30 cellular contexts compared by ENCODE assay signal in the genomic region with DNA sequence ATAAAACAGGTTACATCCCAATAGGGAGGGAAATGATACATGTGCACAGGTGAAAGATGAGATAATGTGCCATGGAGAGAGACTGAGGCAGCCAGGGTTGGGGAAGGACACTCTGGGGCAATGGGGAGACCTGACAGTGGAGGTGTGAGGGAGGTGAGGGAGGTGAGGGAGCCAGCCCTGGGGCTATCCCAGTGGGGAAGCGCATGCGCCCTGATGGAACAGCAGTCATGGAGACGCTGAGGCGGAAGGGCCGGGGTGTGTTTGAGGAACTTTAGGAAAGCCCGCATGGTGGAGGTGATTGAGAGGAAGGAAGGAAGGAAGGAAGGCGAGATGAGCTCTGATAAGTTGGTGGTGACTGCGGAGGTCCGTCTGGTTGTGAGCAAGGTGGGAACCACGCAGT.
"Had no signal": no experiment of that assay in that cellular context is flagged by ENCODE, and none has a peak within 500 bp of the region (broad histone marks: within the 10 kb centered on the region; RNA-seq: fewer than 3 reads in every experiment).

No MANE protein-coding gene starts in this region.

- H3K27ac Mint-ChIP-seq: activated CD4-positive, alpha-beta T cell treated with anti-CD3 and anti-CD28 coated beads, Interleukin-2, amount 10 ng/mL, durations not matched to agents 24 days and 14 days; activated CD8-positive, alpha-beta T cell treated with anti-CD3 and anti-CD28 coated beads for 36 hours; activated naive CD4-positive, alpha-beta T cell treated with anti-CD3 and anti-CD28 coated beads, Interleukin-2, amount 50 U/mL, for 24 hours; activated naive CD8-positive, alpha-beta T cell treated with anti-CD3 and anti-CD28 coated beads, Interleukin-2, amount 10 ng/mL, durations not matched to agents 7 days and 5 days; activated T-cell treated with anti-CD3 and anti-CD28 coated beads, Interleukin-2, amount 50 U/mL, for 72 hours; activated T-helper 2 cell treated with anti-CD3 and anti-CD28 coated beads, Interferon-gamma antibody, Interleukin-2, Interleukin-4, amounts not matched to agents 10 μg/mL and 5 μg/mL and 100 μg/mL, durations not matched to agents 14 hours and 24 hours and 36 hours had no signal

- H3K4me3 ChIP-seq: ascending aorta, cardiac muscle cell had no signal

- H3K27me3 ChIP-seq: ascending aorta, cardiac muscle cell had no signal

- H3K9me3 Mint-ChIP-seq: activated CD4-positive, alpha-beta T cell treated with anti-CD3 and anti-CD28 coated beads, Interleukin-2, amount 10 ng/mL, durations not matched to agents 24 days and 14 days; activated naive CD4-positive, alpha-beta T cell treated with anti-CD3 and anti-CD28 coated beads, Interleukin-2, amount 50 U/mL, for 24 hours; T-cell had no signal

- H3K4me3 Mint-ChIP-seq: activated CD4-positive, alpha-beta T cell treated with anti-CD3 and anti-CD28 coated beads, Interleukin-2, amount 10 ng/mL, durations not matched to agents 24 days and 14 days; activated CD8-positive, alpha-beta T cell treated with anti-CD3 and anti-CD28 coated beads for 36 hours; activated naive CD4-positive, alpha-beta T cell treated with anti-CD3 and anti-CD28 coated beads, Interleukin-2, amount 50 U/mL, for 24 hours; activated naive CD8-positive, alpha-beta T cell treated with anti-CD3 and anti-CD28 coated beads, Interleukin-2, amount 10 ng/mL, durations not matched to agents 7 days and 5 days; activated T-cell treated with anti-CD3 and anti-CD28 coated beads, Interleukin-2, amount 50 U/mL, for 72 hours; T-cell; T-helper 17 cell had no signal

- H3K27me3 Mint-ChIP-seq: activated CD4-positive, alpha-beta T cell treated with anti-CD3 and anti-CD28 coated beads, Interleukin-2, amount 10 ng/mL, durations not matched to agents 24 days and 14 days had no signal

- DNase-seq: activated CD4-positive, alpha-beta T cell treated with anti-CD3 and anti-CD28 coated beads, Interleukin-2, amount 10 ng/mL, durations not matched to agents 24 days and 14 days; activated CD4-positive, alpha-beta T cell treated with anti-CD3 and anti-CD28 coated beads, Interleukin-2, amount 50 U/mL, for 4 hours; activated CD8-positive, alpha-beta T cell treated with anti-CD3 and anti-CD28 coated beads for 36 hours; activated gamma-delta T cell; activated naive CD4-positive, alpha-beta T cell treated with Interleukin-2 at 50 U/mL for 16 hours; activated naive CD8-positive, alpha-beta T cell treated with anti-CD3 and anti-CD28 coated beads, Interleukin-2, amount 10 ng/mL, durations not matched to agents 7 days and 5 days; activated T-cell treated with anti-CD3 and anti-CD28 coated beads, Interleukin-2, amount 50 U/mL, for 1 hour; activated T-cell treated with anti-CD3 and anti-CD28 coated beads, Interleukin-2, amount 50 U/mL, for 72 hours; amygdala; Karpas-422; KBM-7; NCI-H1105; NCI-H1417 treated with DMSO at 0.1 percent for 48 hours; NCI-H1930; NCI-H2081 treated with DMSO at 0.1 percent for 48 hours; NCI-H226; NCI-H446 treated with DMSO at 0.1 percent for 48 hours; NCI-H524; RPMI8226; SIG-M5; T-cell; T-helper 17 cell; T-helper 9 cell; WERI-Rb-1 had no signal

- H3K36me3 ChIP-seq: cardiac muscle cell, WERI-Rb-1 had no signal

- ATAC-seq: activated CD8-positive, alpha-beta T cell treated with anti-CD3 and anti-CD28 coated beads for 36 hours; activated T-cell treated with anti-CD3 and anti-CD28 coated beads, Interleukin-2, amount 50 U/mL, for 72 hours; Panc1; SK-N-SH treated with all-trans-retinoic acid at 6 μM for 48 hours; T-cell; T-helper 17 cell had no signal

- H3K36me3 Mint-ChIP-seq: activated naive CD4-positive, alpha-beta T cell treated with anti-CD3 and anti-CD28 coated beads, Interleukin-2, amount 50 U/mL, for 24 hours; T-cell had no signal

- H3K27ac ChIP-seq: ascending aorta, cardiac muscle cell, WERI-Rb-1 had no signal

- H3K9me3 ChIP-seq: ascending aorta had no signal
